In the genomic region with DNA sequence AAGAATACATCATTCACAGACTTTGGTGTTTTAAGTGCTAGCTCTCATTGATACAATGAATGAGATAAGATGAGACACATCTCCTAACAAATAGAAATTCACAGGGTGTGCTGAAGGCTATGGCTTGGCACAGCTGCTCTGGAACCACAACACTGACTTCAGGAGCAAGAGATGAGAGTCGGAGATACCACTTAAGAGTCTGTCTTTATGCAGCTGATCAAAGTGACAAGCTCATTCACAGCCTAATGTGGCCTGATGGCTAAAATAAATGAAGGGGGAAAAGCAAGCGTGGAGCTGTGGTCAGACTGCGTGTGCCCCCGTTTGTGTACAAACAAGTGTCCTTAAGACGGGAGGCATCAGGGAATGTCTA, we compare ENCODE assay signal across 34 cellular contexts. TPM values are rescaled to one million over a fixed set of nuclear protein-coding genes. Genes with fewer than 3 reads are reported as not detected.
"Had no signal": no experiment of that assay in that cellular context is flagged by ENCODE, and none has a peak within 500 bp of the region (broad histone marks: within the 10 kb centered on the region; RNA-seq: fewer than 3 reads in every experiment).

No MANE protein-coding gene starts in this region.

- H3K4me1 ChIP-seq: right lobe of liver, thyroid gland had no signal

- H3K4me2 ChIP-seq: hepatocyte, neural progenitor cell had no signal

- H3K27me3 ChIP-seq: hepatocyte, neural progenitor cell, ovary, right atrium auricular region, right lobe of liver, stomach, testis, thyroid gland, transverse colon, upper lobe of left lung, vagina had no signal

- H3K4me3 ChIP-seq: hepatocyte, left ventricle myocardium inferior, lung, mucosa of descending colon, neural progenitor cell, ovary, right atrium auricular region, right lobe of liver, stomach, testis, thyroid gland, transverse colon, upper lobe of left lung, vagina had no signal

- H3K36me3 ChIP-seq: left ventricle myocardium inferior, neural progenitor cell, ovary, right atrium auricular region, right lobe of liver, stomach, thyroid gland, transverse colon, upper lobe of left lung, vagina had no signal

- H3K27ac ChIP-seq: hepatocyte, left ventricle myocardium inferior, neural progenitor cell, ovary, right atrium auricular region, right lobe of liver, stomach, testis, thyroid gland, transverse colon, upper lobe of left lung, vagina had no signal

- DNase-seq: islet precursor cell; left ventricle myocardium inferior; midbrain; mucosa of descending colon; naive thymus-derived CD4-positive, alpha-beta T cell; nephron progenitor cell; ovary; right lobe of liver; stimulated activated CD4-positive, alpha-beta T cell treated with anti-CD3 and anti-CD28 coated beads, Interleukin-12 subunit alpha, Interleukin-12 subunit beta, amount 100 ng/mL, for 4 hours; stimulated activated CD4-positive, alpha-beta T cell treated with anti-CD3 and anti-CD28 coated beads, Interleukin-15, amount 100 ng/mL, for 24 hours; stimulated activated CD4-positive, alpha-beta T cell treated with anti-CD3 and anti-CD28 coated beads, Interleukin-2, amount 100 ng/mL, for 24 hours; stimulated activated CD4-positive, alpha-beta T cell treated with anti-CD3 and anti-CD28 coated beads, Interleukin-4, amount 100 ng/mL, for 1 hour; stimulated activated naive B cell treated with anti-CD40 and anti-IgM and Interleukin-4, amounts not matched to agents 10 μg/mL and 1 μg/mL and 100 μg/mL, for 72 hours; stimulated activated naive CD8-positive, alpha-beta T cell treated with anti-CD3 and anti-CD28 coated beads, Interleukin-15, Interleukin-2, amounts not matched to agents 100 U/mL and 50 U/mL, for 24 hours; stomach; testis; thyroid gland; transverse colon; upper lobe of left lung had no signal

- H3K9ac ChIP-seq: neural progenitor cell had no signal

- ATAC-seq: mucosa of descending colon; naive thymus-derived CD4-positive, alpha-beta T cell; stimulated activated naive B cell treated with anti-CD40 and anti-IgM and Interleukin-4, amounts not matched to agents 10 μg/mL and 1 μg/mL and 100 μg/mL, for 72 hours; stimulated activated naive CD8-positive, alpha-beta T cell treated with anti-CD3 and anti-CD28 coated beads, Interleukin-15, Interleukin-2, amounts not matched to agents 100 U/mL and 50 U/mL, for 24 hours had no signal

- H2AFZ ChIP-seq: hepatocyte, neural progenitor cell had no signal

- H3K79me2 ChIP-seq: hepatocyte had no signal

- H3K9me3 ChIP-seq: left ventricle myocardium inferior, mucosa of descending colon, ovary, right atrium auricular region, right lobe of liver, stomach, testis, thyroid gland, transverse colon, upper lobe of left lung, vagina had no signal

RNA-seq across cellular contexts. Expression of gene FAM181A, which starts 29.7 kb away (rescaled TPM):
- total RNA-seq: hepatocyte; kidney epithelial cell; left ventricle myocardium inferior; lower leg skin; mesenteric fat pad; mucosa of descending colon; myocyte; naive thymus-derived CD4-positive, alpha-beta T cell; omental fat pad; progenitor cell of endocrine pancreas; pulmonary artery endothelial cell; renal cortical epithelial cell; right atrium auricular region; right lobe of liver; skeletal muscle tissue; stomach; transverse colon; urinary bladder; vagina had no signal
- polyA plus RNA-seq: hepatocyte; naive thymus-derived CD4-positive, alpha-beta T cell; ovary; stomach; urinary bladder had no signal
